In the genomic region with DNA sequence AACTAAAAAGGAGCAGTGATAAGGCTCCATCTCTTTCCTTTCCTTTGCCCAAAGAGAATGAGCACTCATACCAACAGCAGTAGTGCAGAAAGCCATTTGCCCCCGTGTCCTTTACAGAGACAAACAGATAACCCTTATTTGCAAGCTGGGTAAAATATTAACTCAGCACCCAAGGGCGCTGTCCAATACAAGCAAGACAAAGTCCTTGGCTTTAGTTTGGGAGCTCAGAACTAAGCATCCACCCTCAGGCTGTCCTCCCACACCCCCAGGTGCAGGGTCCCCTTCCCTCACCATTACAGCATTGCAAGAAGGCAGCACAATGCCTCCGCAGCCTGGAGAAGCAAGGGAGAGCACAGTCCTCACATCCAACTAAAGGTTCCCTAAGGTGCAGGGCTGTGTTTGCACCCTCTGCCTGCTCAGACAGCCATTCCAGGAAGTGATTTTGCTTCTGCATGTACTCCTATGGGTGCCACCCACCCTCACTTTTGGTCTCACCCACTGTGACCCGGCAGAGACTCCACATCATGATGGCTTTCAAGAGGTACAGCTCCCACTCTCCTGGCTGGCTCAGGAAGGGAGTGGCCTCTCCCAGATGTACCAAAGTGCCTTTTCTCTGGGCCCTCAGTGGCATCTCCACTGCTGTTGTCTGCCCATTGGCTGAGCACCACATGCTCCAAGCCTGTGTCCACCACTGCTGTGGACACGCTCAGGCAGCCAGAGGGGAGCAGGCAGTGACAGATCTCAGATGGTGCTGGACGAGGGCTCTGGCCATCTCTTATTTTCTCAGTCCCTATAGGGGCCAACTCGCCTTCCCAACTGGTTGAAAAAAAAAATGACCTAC, we compare ENCODE assay signal across 14 cellular contexts. TPM values are rescaled to one million over a fixed set of nuclear protein-coding genes. Genes with fewer than 3 reads are reported as not detected.
DNase-seq lines count a peak whose midpoint lies in the region; ATAC-seq lines count a peak whose summit lies in the region.
"Had no signal": no experiment of that assay in that cellular context is flagged by ENCODE, and none has a peak within 500 bp of the region (broad histone marks: within the 10 kb centered on the region; RNA-seq: fewer than 3 reads in every experiment).

No MANE protein-coding gene starts in this region.

- CTCF ChIA-PET in activated CD8-positive, alpha-beta T cell treated with anti-CD3 and anti-CD28 coated beads, Interleukin-2, amount 10 ng/mL, durations not matched to agents 7 days and 5 days (lab: Charles Lee): interaction anchor here (1.1 kb wide), 1 partner anchor 17 kb away, joined by 3 read pairs; no protein-coding TSS in a partner anchor

- no peaks in the 10 kb centered on the region for H3K27me3 Mint-ChIP-seq in naive B cell
- H3K27me3 Mint-ChIP-seq in activated CD8-positive, alpha-beta T cell treated with anti-CD3 and anti-CD28 coated beads, Interleukin-2, amount 10 ng/mL, durations not matched to agents 7 days and 5 days (ENCODE audit: low read depth): peaks cover 35% of the 10 kb centered on the region

- H3K9me3 Mint-ChIP-seq in naive B cell: peaks cover 0 to under 1% (median 0%) of the 10 kb centered on the region in 7 donors
- H3K9me3 Mint-ChIP-seq in activated CD8-positive, alpha-beta T cell treated with anti-CD3 and anti-CD28 coated beads, Interleukin-2, amount 10 ng/mL, durations not matched to agents 7 days and 5 days (ENCODE audit: insufficient read depth): no peaks in the 10 kb centered on the region

- H3K4me1 Mint-ChIP-seq in naive B cell: peaks cover 81 to 90% (median 88%) of the 10 kb centered on the region in 3 donors
- peaks cover 12% of the 10 kb centered on the region for H3K4me1 Mint-ChIP-seq in activated CD8-positive, alpha-beta T cell treated with anti-CD3 and anti-CD28 coated beads, Interleukin-2, amount 10 ng/mL, durations not matched to agents 7 days and 5 days (ENCODE audit: low read depth)

- DNase-seq in naive B cell: no peak
- no peak for DNase-seq in activated CD8-positive, alpha-beta T cell treated with anti-CD3 and anti-CD28 coated beads, Interleukin-2, amount 10 ng/mL, durations not matched to agents 7 days and 5 days
- DNase-seq in hepatic stellate cell (ENCODE audit: low spot score): no peak
- DNase-seq in OCI-M1 (lab: John Stamatoyannopoulos, UW): no peak
- DNase-seq: activated gamma-delta T cell, cerebellar nuclear complex, lower lobe of right lung, NCI-H1092 treated with DMSO at 0.1 percent for 48 hours, PC-3 had no signal

- ATAC-seq in GM18907 (IDR thresholded peaks at IDR 0.05; ENCODE audit: unreplicated experiment) (peak; percentile 32), HG02571 (IDR thresholded peaks at IDR 0.05; ENCODE audit: unreplicated experiment) (peak; percentile 32), HG03460 (IDR thresholded peaks at IDR 0.05; ENCODE audit: unreplicated experiment) (peak; percentile 18), naive B cell (ENCODE audit: low read depth in 2 of 2) (no peak), HG03280 (IDR thresholded peaks at IDR 0.05; ENCODE audit: unreplicated experiment) (no peak)
- ATAC-seq in activated CD8-positive, alpha-beta T cell treated with anti-CD3 and anti-CD28 coated beads, Interleukin-2, amount 10 ng/mL, durations not matched to agents 7 days and 5 days: no peak
- ATAC-seq: HCT116, lower lobe of right lung, PC-3 had no signal

- POLR2A ChIA-PET in activated CD8-positive, alpha-beta T cell treated with anti-CD3 and anti-CD28 coated beads, Interleukin-2, amount 10 ng/mL, durations not matched to agents 7 days and 5 days (lab: Charles Lee): no interaction called here

- H3K36me3 Mint-ChIP-seq in naive B cell: no peaks in the 10 kb centered on the region
- H3K36me3 Mint-ChIP-seq in activated CD8-positive, alpha-beta T cell treated with anti-CD3 and anti-CD28 coated beads, Interleukin-2, amount 10 ng/mL, durations not matched to agents 7 days and 5 days (ENCODE audit: low read depth): no peaks in the 10 kb centered on the region

- peak overlapping the region in 6 of 8 donors; percentile 59 to 87 (median 70) for H3K4me3 Mint-ChIP-seq in naive B cell
- H3K4me3 Mint-ChIP-seq in activated CD8-positive, alpha-beta T cell treated with anti-CD3 and anti-CD28 coated beads, Interleukin-2, amount 10 ng/mL, durations not matched to agents 7 days and 5 days: no peak overlapping the region

- peak overlapping the region; percentile 88 to 100 (median 99) for H3K27ac Mint-ChIP-seq in naive B cell
- H3K27ac Mint-ChIP-seq in activated CD8-positive, alpha-beta T cell treated with anti-CD3 and anti-CD28 coated beads, Interleukin-2, amount 10 ng/mL, durations not matched to agents 7 days and 5 days: no peak overlapping the region

RNA-seq across cellular contexts. Expression of a gene that starts 34.1 kb away (rescaled TPM):
- 10 to 100 TPM; 10.1 to 43.5 (median 25.4) TPM for polyA plus RNA-seq in naive B cell (ENCODE audit: low read depth in 6 of 6)
- not detected for total RNA-seq in activated CD8-positive, alpha-beta T cell treated with anti-CD3 and anti-CD28 coated beads, Interleukin-2, amount 10 ng/mL, durations not matched to agents 7 days and 5 days

Comparison
In these comparisons a context has a peak if more than half of its experiments do, and no peak if none do; other contexts are left out.
1. ATAC-seq: peak in GM18907 (single experiment), HG02571 (single experiment) and HG03460 (single experiment); none in naive B cell (0 of 2), HG03280 (single experiment) and activated CD8-positive, alpha-beta T cell treated with anti-CD3 and anti-CD28 coated beads, Interleukin-2, amount 10 ng/mL, durations not matched to agents 7 days and 5 days (single experiment).